In genomic region chr20:37262516-37262915, GRCh38 we compare ENCODE assay signal across 24 cellular contexts. TPM values are rescaled to one million over a fixed set of nuclear protein-coding genes. Genes with fewer than 3 reads are reported as not detected.
"Had no signal": no experiment of that assay in that cellular context is flagged by ENCODE, and none has a peak within 500 bp of the region (broad histone marks: within the 10 kb centered on the region; RNA-seq: fewer than 3 reads in every experiment).

No MANE protein-coding gene starts in this region.

- H3K4me1 Mint-ChIP-seq: activated CD4-positive, alpha-beta T cell treated with anti-CD3 and anti-CD28 coated beads for 36 hours; mesothelial cell of epicardium had no signal

- DNase-seq: activated CD4-positive, alpha-beta T cell treated with anti-CD3 and anti-CD28 coated beads for 36 hours; activated CD4-positive, alpha-beta T cell treated with anti-CD3 and anti-CD28 coated beads, Interleukin-2, amount 50 U/mL, for 48 hours; activated naive CD4-positive, alpha-beta T cell; activated naive CD8-positive, alpha-beta T cell treated with anti-CD3 and anti-CD28 coated beads, Interleukin-2, amount 10 ng/mL, durations not matched to agents 7 days and 5 days; activated T-cell treated with anti-CD3 and anti-CD28 coated beads for 4 hours; amygdala; central memory CD4-positive, alpha-beta T cell; endodermal cell; erythroblast; occipital lobe; stimulated activated CD4-positive, alpha-beta T cell treated with anti-CD3 and anti-CD28 coated beads, Interleukin-12 subunit alpha, Interleukin-12 subunit beta, amount 100 ng/mL, for 4 hours; stimulated activated CD4-positive, alpha-beta T cell treated with anti-CD3 and anti-CD28 coated beads, Interleukin-1b, Interleukin-23, amount 100 ng/mL, for 48 hours; stimulated activated CD8-positive, alpha-beta memory T cell treated with anti-CD3 and anti-CD28 coated beads, Interleukin-4, amount 100 ng/mL, for 48 hours; stimulated activated naive CD4-positive, alpha-beta T cell had no signal

- H3K27ac ChIP-seq: prostate gland, right atrium auricular region had no signal

- H3K9me3 ChIP-seq: prostate gland, right atrium auricular region had no signal

- H3K27me3 ChIP-seq: right atrium auricular region had no signal

- H3K36me3 ChIP-seq: prostate gland, right atrium auricular region had no signal

- H3K36me3 Mint-ChIP-seq: activated naive CD8-positive, alpha-beta T cell treated with anti-CD3 and anti-CD28 coated beads, Interleukin-2, amount 10 ng/mL, durations not matched to agents 7 days and 5 days; mesothelial cell of epicardium; natural killer cell treated with Interleukin-12 subunit alpha and Interleukin-12 subunit beta and Interleukin-15 and Interleukin-18, amount 100 ng/mL, for 72 hours had no signal

- H3K27ac Mint-ChIP-seq: activated CD4-positive, alpha-beta T cell treated with anti-CD3 and anti-CD28 coated beads for 36 hours; activated naive CD8-positive, alpha-beta T cell treated with anti-CD3 and anti-CD28 coated beads, Interleukin-2, amount 10 ng/mL, durations not matched to agents 7 days and 5 days; activated T-helper 1 cell treated with anti-CD3 and anti-CD28 coated beads, Interleukin-12 subunit alpha, Interleukin-12 subunit beta, Interleukin-2, Interleukin-4 antibody, amounts not matched to agents 30 ng/mL and 10 ng/mL and 1 ng/mL, durations not matched to agents 14 hours and 24 hours and 36 hours; endodermal cell; mesothelial cell of epicardium; natural killer cell treated with Interleukin-12 subunit alpha and Interleukin-12 subunit beta and Interleukin-15 and Interleukin-18, amount 100 ng/mL, for 72 hours; T-helper 2 cell treated with Interferon-gamma antibody and Interleukin-4, amounts not matched to agents 5 μg/mL and 100 μg/mL, for 36 hours had no signal

- H3K9me3 Mint-ChIP-seq: activated naive CD8-positive, alpha-beta T cell treated with anti-CD3 and anti-CD28 coated beads, Interleukin-2, amount 10 ng/mL, durations not matched to agents 7 days and 5 days; activated T-helper 1 cell treated with anti-CD3 and anti-CD28 coated beads, Interleukin-12 subunit alpha, Interleukin-12 subunit beta, Interleukin-2, Interleukin-4 antibody, amounts not matched to agents 30 ng/mL and 10 ng/mL and 1 ng/mL, durations not matched to agents 14 hours and 24 hours and 36 hours; endodermal cell; mesothelial cell of epicardium; natural killer cell treated with Interleukin-12 subunit alpha and Interleukin-12 subunit beta and Interleukin-15 and Interleukin-18, amount 100 ng/mL, for 72 hours; T-helper 2 cell treated with Interferon-gamma antibody and Interleukin-4, amounts not matched to agents 5 μg/mL and 100 μg/mL, for 36 hours had no signal

- H3K4me1 ChIP-seq: prostate gland, right atrium auricular region had no signal

- H3K4me3 ChIP-seq: prostate gland, right atrium auricular region had no signal

- H3K4me3 Mint-ChIP-seq: activated CD4-positive, alpha-beta T cell treated with anti-CD3 and anti-CD28 coated beads for 36 hours; activated naive CD8-positive, alpha-beta T cell treated with anti-CD3 and anti-CD28 coated beads, Interleukin-2, amount 10 ng/mL, durations not matched to agents 7 days and 5 days; activated T-helper 1 cell treated with anti-CD3 and anti-CD28 coated beads, Interleukin-12 subunit alpha, Interleukin-12 subunit beta, Interleukin-2, Interleukin-4 antibody, amounts not matched to agents 30 ng/mL and 10 ng/mL and 1 ng/mL, durations not matched to agents 14 hours and 24 hours and 36 hours; endodermal cell; mesothelial cell of epicardium; natural killer cell treated with Interleukin-12 subunit alpha and Interleukin-12 subunit beta and Interleukin-15 and Interleukin-18, amount 100 ng/mL, for 72 hours; T-helper 2 cell treated with Interferon-gamma antibody and Interleukin-4, amounts not matched to agents 5 μg/mL and 100 μg/mL, for 36 hours had no signal

RNA-seq across cellular contexts. Expression of gene GHRH, which starts 0.9 kb away (rescaled TPM):
- total RNA-seq: activated CD4-positive, alpha-beta T cell treated with anti-CD3 and anti-CD28 coated beads for 36 hours; activated naive CD8-positive, alpha-beta T cell treated with anti-CD3 and anti-CD28 coated beads, Interleukin-2, amount 10 ng/mL, durations not matched to agents 7 days and 5 days; activated T-helper 1 cell treated with anti-CD3 and anti-CD28 coated beads, Interleukin-12 subunit alpha, Interleukin-12 subunit beta, Interleukin-2, Interleukin-4 antibody, amounts not matched to agents 30 ng/mL and 10 ng/mL and 1 ng/mL, durations not matched to agents 14 hours and 24 hours and 36 hours; endodermal cell; frontal cortex; left lobe of liver; lung microvascular endothelial cell; mesothelial cell of epicardium; natural killer cell treated with Interleukin-12 subunit alpha and Interleukin-12 subunit beta and Interleukin-15 and Interleukin-18, amount 100 ng/mL, for 72 hours; occipital lobe; prostate gland; urinary bladder had no signal
